1 cellular context compared by ENCODE assay signal in genomic region chr20:62422636-62423325, GRCh38.
TF ChIP-seq lines count a peak whose summit lies in the region.

No MANE protein-coding gene starts in this region.

TF ChIP-seq in H1, 55 proteins besides CTCF, POLR2A, EP300 and RAD21:
- TF ChIP-seq E2F6 (IDR thresholded peaks at IDR 0.05) (no peak), BRCA1 (IDR thresholded peaks at IDR 0.05; ENCODE audit: low read depth, low read length) (no peak), SIRT6 (IDR thresholded peaks at IDR 0.05; ENCODE audit: low read length) (no peak), JUND (IDR thresholded peaks at IDR 0.05; ENCODE audit: low read length) (no peak), CBX8 (IDR thresholded peaks at IDR 0.05; ENCODE audit: borderline replicate concordance, low read depth, low read length) (no peak), ZNF274 (IDR thresholded peaks at IDR 0.05; ENCODE audit: borderline replicate concordance, extremely low read depth, low read length) (no peak), CTBP2 (IDR thresholded peaks at IDR 0.05; ENCODE audit: borderline replicate concordance, insufficient read depth, insufficient read length, low read length) (no peak), CEBPB (IDR thresholded peaks at IDR 0.05; ENCODE audit: low read depth, low read length) (no peak), KDM5A (IDR thresholded peaks at IDR 0.05; ENCODE audit: low read length) (no peak), YY1 (IDR thresholded peaks at IDR 0.05; ENCODE audit: low read depth, low read length) (no peak), SIN3A (conservative IDR thresholded peaks at IDR 0.05 in 1 of 2, IDR thresholded peaks at IDR 0.05 in 1 of 2; ENCODE audit: low read depth in 1 of 2, low read length in 2 of 2) (no peak), SAP30 (IDR thresholded peaks at IDR 0.05; ENCODE audit: insufficient read depth, insufficient replicate concordance, low read length) (no peak), RXRA (IDR thresholded peaks at IDR 0.05; ENCODE audit: insufficient read depth, low read depth, low read length) (no peak)
TF ChIP-seq in H1: peak in this region for 0.
